In the genomic region with DNA sequence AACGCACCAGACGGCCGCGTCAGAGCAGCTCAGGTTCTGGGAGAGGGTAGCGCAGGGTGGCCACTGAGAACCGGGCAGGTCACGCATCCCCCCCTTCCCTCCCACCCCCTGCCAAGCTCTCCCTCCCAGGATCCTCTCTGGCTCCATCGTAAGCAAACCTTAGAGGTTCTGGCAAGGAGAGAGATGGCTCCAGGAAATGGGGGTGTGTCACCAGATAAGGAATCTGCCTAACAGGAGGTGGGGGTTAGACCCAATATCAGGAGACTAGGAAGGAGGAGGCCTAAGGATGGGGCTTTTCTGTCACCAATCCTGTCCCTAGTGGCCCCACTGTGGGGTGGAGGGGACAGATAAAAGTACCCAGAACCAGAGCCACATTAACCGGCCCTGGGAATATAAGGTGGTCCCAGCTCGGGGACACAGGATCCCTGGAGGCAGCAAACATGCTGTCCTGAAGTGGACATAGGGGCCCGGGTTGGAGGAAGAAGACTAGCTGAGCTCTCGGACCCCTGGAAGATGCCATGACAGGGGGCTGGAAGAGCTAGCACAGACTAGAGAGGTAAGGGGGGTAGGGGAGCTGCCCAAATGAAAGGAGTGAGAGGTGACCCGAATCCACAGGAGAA, we compare ENCODE assay signal across 1 cellular context.
A peak's percentile ranks its signal among the peaks of the same experiment; 100 is the strongest.
TF ChIP-seq lines count a peak whose summit lies in the region.

No MANE protein-coding gene starts in this region.

TF ChIP-seq in K562, 482 proteins besides CTCF, POLR2A, EP300 and RAD21:
- TF ChIP-seq, protein P1, sequence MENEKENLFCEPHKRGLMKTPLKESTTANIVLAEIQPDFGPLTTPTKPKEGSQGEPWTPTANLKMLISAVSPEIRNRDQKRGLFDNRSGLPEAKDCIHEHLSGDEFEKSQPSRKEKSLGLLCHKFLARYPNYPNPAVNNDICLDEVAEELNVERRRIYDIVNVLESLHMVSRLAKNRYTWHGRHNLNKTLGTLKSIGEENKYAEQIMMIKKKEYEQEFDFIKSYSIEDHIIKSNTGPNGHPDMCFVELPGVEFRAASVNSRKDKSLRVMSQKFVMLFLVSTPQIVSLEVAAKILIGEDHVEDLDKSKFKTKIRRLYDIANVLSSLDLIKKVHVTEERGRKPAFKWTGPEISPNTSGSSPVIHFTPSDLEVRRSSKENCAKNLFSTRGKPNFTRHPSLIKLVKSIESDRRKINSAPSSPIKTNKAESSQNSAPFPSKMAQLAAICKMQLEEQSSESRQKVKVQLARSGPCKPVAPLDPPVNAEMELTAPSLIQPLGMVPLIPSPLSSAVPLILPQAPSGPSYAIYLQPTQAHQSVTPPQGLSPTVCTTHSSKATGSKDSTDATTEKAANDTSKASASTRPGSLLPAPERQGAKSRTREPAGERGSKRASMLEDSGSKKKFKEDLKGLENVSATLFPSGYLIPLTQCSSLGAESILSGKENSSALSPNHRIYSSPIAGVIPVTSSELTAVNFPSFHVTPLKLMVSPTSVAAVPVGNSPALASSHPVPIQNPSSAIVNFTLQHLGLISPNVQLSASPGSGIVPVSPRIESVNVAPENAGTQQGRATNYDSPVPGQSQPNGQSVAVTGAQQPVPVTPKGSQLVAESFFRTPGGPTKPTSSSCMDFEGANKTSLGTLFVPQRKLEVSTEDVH (IDR thresholded peaks at IDR 0.05; ENCODE audit: low read depth, partially characterized antibody): no peak
- TF ChIP-seq RBFOX2 (IDR thresholded peaks at IDR 0.05; ENCODE audit: low read depth, low read length) (no peak), NFE2 (IDR thresholded peaks at IDR 0.05; ENCODE audit: low read depth) (no peak), PPARD (CRISPR knock-in tag; IDR thresholded peaks at IDR 0.05) (no peak), RCOR1 (IDR thresholded peaks at IDR 0.05; ENCODE audit: borderline replicate concordance in 1 of 2, low read depth in 2 of 2, low read length in 2 of 2) (peak in 1 of 2 experiments; percentile 56; a peak in 1 of 4 replicates), SIN3A (IDR thresholded peaks at IDR 0.05; ENCODE audit: borderline replicate concordance in 2 of 2, control insufficient read depth in 1 of 2, low read depth in 2 of 2, low read length in 2 of 2) (peak in 1 of 2 experiments; percentile 36; a peak in 1 of 4 replicates), NFRKB (IDR thresholded peaks at IDR 0.05; ENCODE audit: low read depth) (no peak), CREM (IDR thresholded peaks at IDR 0.05; ENCODE audit: low read depth) (0 out of 2 replicates have a peak, but pooled peaks have one; percentile 22), MAFF (IDR thresholded peaks at IDR 0.05; ENCODE audit: low read length) (no peak), MBD2 (IDR thresholded peaks at IDR 0.05; ENCODE audit: borderline replicate concordance, low read depth) (no peak), HDAC3 (IDR thresholded peaks at IDR 0.05; ENCODE audit: borderline replicate concordance, partially characterized antibody) (no peak), ATF7 (IDR thresholded peaks at IDR 0.05) (no peak), EGR1 (conservative IDR thresholded peaks at IDR 0.05) (no peak), MAZ (CRISPR knock-in tag; conservative IDR thresholded peaks at IDR 0.05 in 1 of 2, IDR thresholded peaks at IDR 0.05 in 1 of 2) (peak in 1 of 2 experiments; percentile 27; a peak in 1 of 4 replicates), ZBTB1 (CRISPR knock-in tag; IDR thresholded peaks at IDR 0.05; ENCODE audit: borderline replicate concordance, low read depth) (no peak), ARID1B (IDR thresholded peaks at IDR 0.05) (0 out of 2 replicates have a peak, but pooled peaks have one; percentile 24), MCM3 (IDR thresholded peaks at IDR 0.05) (no peak), FOXJ2 (tag; IDR thresholded peaks at IDR 0.05) (no peak), SMAD2 (IDR thresholded peaks at IDR 0.05; ENCODE audit: low read depth, low read length) (no peak), RBM39 (optimal IDR thresholded peaks at IDR 0.05; ENCODE audit: low read depth, low read length) (no peak), CXXC5 (CRISPR knock-in tag; IDR thresholded peaks at IDR 0.05) (no peak), TRIM24 (IDR thresholded peaks at IDR 0.05) (no peak), MED1 (CRISPR knock-in tag; IDR thresholded peaks at IDR 0.05; ENCODE audit: borderline replicate concordance) (no peak), ZFPM2 (CRISPR knock-in tag; IDR thresholded peaks at IDR 0.05) (no peak), KLF13 (tag; IDR thresholded peaks at IDR 0.05; ENCODE audit: borderline replicate concordance, low read depth) (peak; percentile 32; the same call in 1 of the 2 replicates), SLC30A9 (CRISPR knock-in tag; IDR thresholded peaks at IDR 0.05) (no peak), ZKSCAN3 (CRISPR knock-in tag; IDR thresholded peaks at IDR 0.05) (no peak), RFX7 (CRISPR knock-in tag; IDR thresholded peaks at IDR 0.05) (no peak), JUND (IDR thresholded peaks at IDR 0.05; ENCODE audit: borderline replicate concordance, low read depth, low read length) (no peak), JUND (tag; IDR thresholded peaks at IDR 0.05; ENCODE audit: borderline replicate concordance, low read depth, low read length) (peak; percentile 21; the same call in 1 of the 3 replicates), TEAD2 (tag; IDR thresholded peaks at IDR 0.05) (no peak)
- TF ChIP-seq, protein P2, sequence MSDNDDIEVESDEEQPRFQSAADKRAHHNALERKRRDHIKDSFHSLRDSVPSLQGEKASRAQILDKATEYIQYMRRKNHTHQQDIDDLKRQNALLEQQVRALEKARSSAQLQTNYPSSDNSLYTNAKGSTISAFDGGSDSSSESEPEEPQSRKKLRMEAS (CRISPR knock-in tag; IDR thresholded peaks at IDR 0.05): no peak
- TF ChIP-seq, protein P3, sequence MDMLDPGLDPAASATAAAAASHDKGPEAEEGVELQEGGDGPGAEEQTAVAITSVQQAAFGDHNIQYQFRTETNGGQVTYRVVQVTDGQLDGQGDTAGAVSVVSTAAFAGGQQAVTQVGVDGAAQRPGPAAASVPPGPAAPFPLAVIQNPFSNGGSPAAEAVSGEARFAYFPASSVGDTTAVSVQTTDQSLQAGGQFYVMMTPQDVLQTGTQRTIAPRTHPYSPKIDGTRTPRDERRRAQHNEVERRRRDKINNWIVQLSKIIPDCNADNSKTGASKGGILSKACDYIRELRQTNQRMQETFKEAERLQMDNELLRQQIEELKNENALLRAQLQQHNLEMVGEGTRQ (CRISPR knock-in tag; IDR thresholded peaks at IDR 0.05): no peak
- TF ChIP-seq, protein P4, sequence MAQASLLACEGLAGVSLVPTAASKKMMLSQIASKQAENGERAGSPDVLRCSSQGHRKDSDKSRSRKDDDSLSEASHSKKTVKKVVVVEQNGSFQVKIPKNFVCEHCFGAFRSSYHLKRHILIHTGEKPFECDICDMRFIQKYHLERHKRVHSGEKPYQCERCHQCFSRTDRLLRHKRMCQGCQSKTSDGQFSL (CRISPR knock-in tag; IDR thresholded peaks at IDR 0.05): 0 out of 2 replicates have a peak, but pooled peaks have one; percentile 36
- TF ChIP-seq, protein P4 (tag; IDR thresholded peaks at IDR 0.05): no peak
- TF ChIP-seq, protein P5, sequence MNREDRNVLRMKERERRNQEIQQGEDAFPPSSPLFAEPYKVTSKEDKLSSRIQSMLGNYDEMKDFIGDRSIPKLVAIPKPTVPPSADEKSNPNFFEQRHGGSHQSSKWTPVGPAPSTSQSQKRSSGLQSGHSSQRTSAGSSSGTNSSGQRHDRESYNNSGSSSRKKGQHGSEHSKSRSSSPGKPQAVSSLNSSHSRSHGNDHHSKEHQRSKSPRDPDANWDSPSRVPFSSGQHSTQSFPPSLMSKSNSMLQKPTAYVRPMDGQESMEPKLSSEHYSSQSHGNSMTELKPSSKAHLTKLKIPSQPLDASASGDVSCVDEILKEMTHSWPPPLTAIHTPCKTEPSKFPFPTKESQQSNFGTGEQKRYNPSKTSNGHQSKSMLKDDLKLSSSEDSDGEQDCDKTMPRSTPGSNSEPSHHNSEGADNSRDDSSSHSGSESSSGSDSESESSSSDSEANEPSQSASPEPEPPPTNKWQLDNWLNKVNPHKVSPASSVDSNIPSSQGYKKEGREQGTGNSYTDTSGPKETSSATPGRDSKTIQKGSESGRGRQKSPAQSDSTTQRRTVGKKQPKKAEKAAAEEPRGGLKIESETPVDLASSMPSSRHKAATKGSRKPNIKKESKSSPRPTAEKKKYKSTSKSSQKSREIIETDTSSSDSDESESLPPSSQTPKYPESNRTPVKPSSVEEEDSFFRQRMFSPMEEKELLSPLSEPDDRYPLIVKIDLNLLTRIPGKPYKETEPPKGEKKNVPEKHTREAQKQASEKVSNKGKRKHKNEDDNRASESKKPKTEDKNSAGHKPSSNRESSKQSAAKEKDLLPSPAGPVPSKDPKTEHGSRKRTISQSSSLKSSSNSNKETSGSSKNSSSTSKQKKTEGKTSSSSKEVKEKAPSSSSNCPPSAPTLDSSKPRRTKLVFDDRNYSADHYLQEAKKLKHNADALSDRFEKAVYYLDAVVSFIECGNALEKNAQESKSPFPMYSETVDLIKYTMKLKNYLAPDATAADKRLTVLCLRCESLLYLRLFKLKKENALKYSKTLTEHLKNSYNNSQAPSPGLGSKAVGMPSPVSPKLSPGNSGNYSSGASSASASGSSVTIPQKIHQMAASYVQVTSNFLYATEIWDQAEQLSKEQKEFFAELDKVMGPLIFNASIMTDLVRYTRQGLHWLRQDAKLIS (CRISPR knock-in tag; IDR thresholded peaks at IDR 0.05): no peak
- TF ChIP-seq, protein P6, sequence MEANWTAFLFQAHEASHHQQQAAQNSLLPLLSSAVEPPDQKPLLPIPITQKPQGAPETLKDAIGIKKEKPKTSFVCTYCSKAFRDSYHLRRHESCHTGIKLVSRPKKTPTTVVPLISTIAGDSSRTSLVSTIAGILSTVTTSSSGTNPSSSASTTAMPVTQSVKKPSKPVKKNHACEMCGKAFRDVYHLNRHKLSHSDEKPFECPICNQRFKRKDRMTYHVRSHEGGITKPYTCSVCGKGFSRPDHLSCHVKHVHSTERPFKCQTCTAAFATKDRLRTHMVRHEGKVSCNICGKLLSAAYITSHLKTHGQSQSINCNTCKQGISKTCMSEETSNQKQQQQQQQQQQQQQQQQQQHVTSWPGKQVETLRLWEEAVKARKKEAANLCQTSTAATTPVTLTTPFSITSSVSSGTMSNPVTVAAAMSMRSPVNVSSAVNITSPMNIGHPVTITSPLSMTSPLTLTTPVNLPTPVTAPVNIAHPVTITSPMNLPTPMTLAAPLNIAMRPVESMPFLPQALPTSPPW (CRISPR knock-in tag; IDR thresholded peaks at IDR 0.05): peak; percentile 76
- TF ChIP-seq, protein P7, sequence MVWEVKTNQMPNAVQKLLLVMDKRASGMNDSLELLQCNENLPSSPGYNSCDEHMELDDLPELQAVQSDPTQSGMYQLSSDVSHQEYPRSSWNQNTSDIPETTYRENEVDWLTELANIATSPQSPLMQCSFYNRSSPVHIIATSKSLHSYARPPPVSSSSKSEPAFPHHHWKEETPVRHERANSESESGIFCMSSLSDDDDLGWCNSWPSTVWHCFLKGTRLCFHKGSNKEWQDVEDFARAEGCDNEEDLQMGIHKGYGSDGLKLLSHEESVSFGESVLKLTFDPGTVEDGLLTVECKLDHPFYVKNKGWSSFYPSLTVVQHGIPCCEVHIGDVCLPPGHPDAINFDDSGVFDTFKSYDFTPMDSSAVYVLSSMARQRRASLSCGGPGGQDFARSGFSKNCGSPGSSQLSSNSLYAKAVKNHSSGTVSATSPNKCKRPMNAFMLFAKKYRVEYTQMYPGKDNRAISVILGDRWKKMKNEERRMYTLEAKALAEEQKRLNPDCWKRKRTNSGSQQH (CRISPR knock-in tag; IDR thresholded peaks at IDR 0.05): no peak
- TF ChIP-seq, protein P8, sequence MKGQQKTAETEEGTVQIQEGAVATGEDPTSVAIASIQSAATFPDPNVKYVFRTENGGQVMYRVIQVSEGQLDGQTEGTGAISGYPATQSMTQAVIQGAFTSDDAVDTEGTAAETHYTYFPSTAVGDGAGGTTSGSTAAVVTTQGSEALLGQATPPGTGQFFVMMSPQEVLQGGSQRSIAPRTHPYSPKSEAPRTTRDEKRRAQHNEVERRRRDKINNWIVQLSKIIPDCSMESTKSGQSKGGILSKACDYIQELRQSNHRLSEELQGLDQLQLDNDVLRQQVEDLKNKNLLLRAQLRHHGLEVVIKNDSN (CRISPR knock-in tag; IDR thresholded peaks at IDR 0.05): no peak
- TF ChIP-seq, protein P9, sequence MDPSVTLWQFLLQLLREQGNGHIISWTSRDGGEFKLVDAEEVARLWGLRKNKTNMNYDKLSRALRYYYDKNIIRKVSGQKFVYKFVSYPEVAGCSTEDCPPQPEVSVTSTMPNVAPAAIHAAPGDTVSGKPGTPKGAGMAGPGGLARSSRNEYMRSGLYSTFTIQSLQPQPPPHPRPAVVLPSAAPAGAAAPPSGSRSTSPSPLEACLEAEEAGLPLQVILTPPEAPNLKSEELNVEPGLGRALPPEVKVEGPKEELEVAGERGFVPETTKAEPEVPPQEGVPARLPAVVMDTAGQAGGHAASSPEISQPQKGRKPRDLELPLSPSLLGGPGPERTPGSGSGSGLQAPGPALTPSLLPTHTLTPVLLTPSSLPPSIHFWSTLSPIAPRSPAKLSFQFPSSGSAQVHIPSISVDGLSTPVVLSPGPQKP (CRISPR knock-in tag; IDR thresholded peaks at IDR 0.05): no peak
- TF ChIP-seq, protein P10, sequence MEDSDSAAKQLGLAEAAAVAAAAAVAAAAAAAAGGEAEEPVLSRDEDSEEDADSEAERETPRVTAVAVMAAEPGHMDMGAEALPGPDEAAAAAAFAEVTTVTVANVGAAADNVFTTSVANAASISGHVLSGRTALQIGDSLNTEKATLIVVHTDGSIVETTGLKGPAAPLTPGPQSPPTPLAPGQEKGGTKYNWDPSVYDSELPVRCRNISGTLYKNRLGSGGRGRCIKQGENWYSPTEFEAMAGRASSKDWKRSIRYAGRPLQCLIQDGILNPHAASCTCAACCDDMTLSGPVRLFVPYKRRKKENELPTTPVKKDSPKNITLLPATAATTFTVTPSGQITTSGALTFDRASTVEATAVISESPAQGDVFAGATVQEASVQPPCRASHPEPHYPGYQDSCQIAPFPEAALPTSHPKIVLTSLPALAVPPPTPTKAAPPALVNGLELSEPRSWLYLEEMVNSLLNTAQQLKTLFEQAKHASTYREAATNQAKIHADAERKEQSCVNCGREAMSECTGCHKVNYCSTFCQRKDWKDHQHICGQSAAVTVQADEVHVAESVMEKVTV (CRISPR knock-in tag; IDR thresholded peaks at IDR 0.05): no peak
